19 cellular contexts compared by ENCODE assay signal in genomic region chr15:55820043-55820442, GRCh38.
DNase-seq lines count a peak whose midpoint lies in the region; ATAC-seq, FAIRE-seq and TF ChIP-seq lines count a peak whose summit lies in the region.
"Had no signal": no experiment of that assay in that cellular context is flagged by ENCODE, and none has a peak within 500 bp of the region (broad histone marks: within the 10 kb centered on the region; RNA-seq: fewer than 3 reads in every experiment).

No MANE protein-coding gene starts in this region.

- peak; percentile 37 for FAIRE-seq in endometrium (lab: Jason Lieb, UNC)
- FAIRE-seq in urothelium cell line (lab: Jason Lieb, UNC), result no peak
- FAIRE-seq: GM12891, GM18507 had no signal

- POLR2A ChIA-PET in HEK293 (lab: Yijun Ruan, JAX), result no interaction called here

- peak overlapping the region; percentile 71 for H2AFZ ChIP-seq in neuron (ENCODE audit: low read depth, low read length)

- ATAC-seq in HG03520 (IDR thresholded peaks at IDR 0.05; ENCODE audit: unreplicated experiment) (no peak), body of pancreas (no peak)
- ATAC-seq: SK-N-SH treated with all-trans-retinoic acid at 6 μM for 48 hours had no signal

- intact Hi-C loops in body of pancreas (cut with DNase I), result no loop called here

- no peaks in the 10 kb centered on the region for H3K36me3 ChIP-seq in HEK293 (ENCODE audit: control insufficient read depth in 2 of 2, insufficient read depth in 1 of 2, low read length in 2 of 2)
- no peaks in the 10 kb centered on the region for H3K36me3 ChIP-seq in neuron (ENCODE audit: insufficient read depth, low read length)
- H3K36me3 ChIP-seq in body of pancreas (replicated peaks in 1 of 2; ENCODE audit: insufficient read depth in 1 of 2, low read depth in 2 of 2), result no peaks in the 10 kb centered on the region
- H3K36me3 ChIP-seq: Peyer's patch had no signal

- H3K27me3 ChIP-seq in neuron (ENCODE audit: insufficient read depth, low read length) (no peaks in the 10 kb centered on the region), body of pancreas (no peaks in the 10 kb centered on the region)
- H3K27me3 ChIP-seq: Peyer's patch had no signal

- 66% methylated on average over 5 of the region's 5 CpGs for WGBS in body of pancreas, 2 donors

- CTCF ChIA-PET in HEK293 (lab: Yijun Ruan, JAX), result interaction anchor here (1.3 kb wide), 1 partner anchor 27 kb away, joined by 4 read pairs; no protein-coding TSS in a partner anchor

- no peak for TF ChIP-seq POLR2A in body of pancreas (IDR thresholded peaks at IDR 0.05)

- H3K4me3 ChIP-seq in HEK293 (ENCODE audit: low read depth, low read length), result no peak overlapping the region
- H3K4me3 ChIP-seq in neuron (ENCODE audit: low read length), result peak overlapping the region; percentile 20
- H3K4me3 ChIP-seq in body of pancreas, result no peak overlapping the region
- H3K4me3 ChIP-seq: GM23338, Peyer's patch had no signal

- TF ChIP-seq CTCF in HEK293 (tag by site-specific recombination; IDR thresholded peaks at IDR 0.05), result no peak
- TF ChIP-seq CTCF in body of pancreas (IDR thresholded peaks at IDR 0.05), result no peak

- H3K27ac ChIP-seq in HEK293 (ENCODE audit: extremely low read depth, low read depth, low read length) (no peak overlapping the region), body of pancreas (no peak overlapping the region)
- H3K27ac ChIP-seq: Peyer's patch had no signal

- H3K4me1 ChIP-seq in HEK293 (ENCODE audit: control insufficient read depth, insufficient read depth, low read length), result peaks cover 11% of the 10 kb centered on the region
- peaks cover 9% of the 10 kb centered on the region for H3K4me1 ChIP-seq in neuron (ENCODE audit: insufficient read depth, low read length)
- no peaks in the 10 kb centered on the region for H3K4me1 ChIP-seq in body of pancreas
- H3K4me1 ChIP-seq: Peyer's patch had no signal

- peak; percentile 57 for DNase-seq in NCI-H345 (lab: John Stamatoyannopoulos, UW)
- no peak for DNase-seq in urothelium cell line (ENCODE audit: low spot score)
- DNase-seq in body of pancreas, result no peak
- DNase-seq: COR-L47, GF-D8, KG1, NCI-H1436 treated with DMSO at 0.1 percent for 48 hours, NCI-H446 treated with DMSO at 0.1 percent for 48 hours, NCI-H748 treated with DMSO at 0.1 percent for 48 hours, Peyer's patch, SHP77 had no signal

- H3K9me3 ChIP-seq in HEK293 (ENCODE audit: control insufficient read depth, insufficient read depth, low read depth, low read length) (no peaks in the 10 kb centered on the region), neuron (ENCODE audit: low read length) (no peaks in the 10 kb centered on the region), body of pancreas (no peaks in the 10 kb centered on the region)
- H3K9me3 ChIP-seq: Peyer's patch had no signal

TF ChIP-seq in HEK293, 187 proteins besides CTCF, POLR2A, EP300 and RAD21:
- no peak for TF ChIP-seq BCL11A (tag by site-specific recombination; IDR thresholded peaks at IDR 0.05; ENCODE audit: low read depth)
- 0 out of 2 replicates have a peak, but pooled peaks have one; percentile 20 for TF ChIP-seq ZBTB8A (tag by site-specific recombination; IDR thresholded peaks at IDR 0.05)
- TF ChIP-seq ZBTB44 (tag by site-specific recombination; IDR thresholded peaks at IDR 0.05), result 0 out of 2 replicates have a peak, but pooled peaks have one; percentile 9
- no peak for TF ChIP-seq ZNF654 (tag by site-specific recombination; IDR thresholded peaks at IDR 0.05; ENCODE audit: low read depth)
- no peak for TF ChIP-seq ZNF157 (tag by site-specific recombination; IDR thresholded peaks at IDR 0.05)
- TF ChIP-seq PRDM10 (tag by site-specific recombination; IDR thresholded peaks at IDR 0.05), result no peak
- TF ChIP-seq ZNF518A (tag by site-specific recombination; conservative IDR thresholded peaks at IDR 0.05; ENCODE audit: low read depth), result no peak
